Comparison of ENCODE assay signal across 23 cellular contexts in genomic region chr20:42461965-42462593, GRCh38.
DNase-seq lines count a peak whose midpoint lies in the region; ATAC-seq and TF ChIP-seq lines count a peak whose summit lies in the region.
"Had no signal": no experiment of that assay in that cellular context is flagged by ENCODE, and none has a peak within 500 bp of the region (broad histone marks: within the 10 kb centered on the region; RNA-seq: fewer than 3 reads in every experiment).

No MANE protein-coding gene starts in this region.

- TF ChIP-seq POLR2A in adrenal gland (IDR thresholded peaks at IDR 0.05): no peak

- H3K4me3 ChIP-seq in adrenal gland: no peak overlapping the region
- H3K4me3 ChIP-seq: cardiac muscle cell, heart left ventricle, SK-N-MC, smooth muscle cell, stomach, transverse colon had no signal

- H3K4me1 ChIP-seq in adrenal gland (replicated peaks in 1 of 2): no peaks in the 10 kb centered on the region
- H3K4me1 ChIP-seq: stomach, transverse colon had no signal

- intact Hi-C loops in adrenal gland (cut with DNase I): no loop called here

- no peak overlapping the region for H3K4me3 Mint-ChIP-seq in stimulated activated naive B cell treated with anti-CD40 and anti-IgM and Interleukin-4, amounts not matched to agents 10 μg/mL and 1 μg/mL and 100 μg/mL, for 72 hours
- H3K4me3 Mint-ChIP-seq in mesothelial cell of epicardium: no peak overlapping the region
- H3K4me3 Mint-ChIP-seq: activated CD4-positive, alpha-beta memory T cell treated with anti-CD3 and anti-CD28 coated beads for 36 hours; H9; WTC11 had no signal

- no peaks in the 10 kb centered on the region for H3K9me3 ChIP-seq in adrenal gland (replicated peaks in 1 of 3)
- H3K9me3 ChIP-seq: heart left ventricle, stomach, transverse colon had no signal

- peaks cover 0 to 2% of the 10 kb centered on the region in 2 donors for H3K4me1 Mint-ChIP-seq in stimulated activated naive B cell treated with anti-CD40 and anti-IgM and Interleukin-4, amounts not matched to agents 10 μg/mL and 1 μg/mL and 100 μg/mL, for 72 hours
- H3K4me1 Mint-ChIP-seq in mesothelial cell of epicardium: no peaks in the 10 kb centered on the region

- peaks cover 0 to 2% of the 10 kb centered on the region in 2 donors for H3K9me3 Mint-ChIP-seq in stimulated activated naive B cell treated with anti-CD40 and anti-IgM and Interleukin-4, amounts not matched to agents 10 μg/mL and 1 μg/mL and 100 μg/mL, for 72 hours
- no peaks in the 10 kb centered on the region for H3K9me3 Mint-ChIP-seq in mesothelial cell of epicardium
- H3K9me3 Mint-ChIP-seq: H9 had no signal

- H3K27ac Mint-ChIP-seq in stimulated activated naive B cell treated with anti-CD40 and anti-IgM and Interleukin-4, amounts not matched to agents 10 μg/mL and 1 μg/mL and 100 μg/mL, for 72 hours: no peak overlapping the region
- no peak overlapping the region for H3K27ac Mint-ChIP-seq in mesothelial cell of epicardium
- H3K27ac Mint-ChIP-seq: activated CD4-positive, alpha-beta memory T cell treated with anti-CD3 and anti-CD28 coated beads for 36 hours; H9; WTC11 had no signal

- WGBS in adrenal gland, 4 donors: 67 to 76% (median 72%) methylated on average over 2 of the region's 2 CpGs

- H3K27me3 ChIP-seq in adrenal gland: no peaks in the 10 kb centered on the region
- H3K27me3 ChIP-seq: cardiac muscle cell, heart left ventricle, stomach, transverse colon had no signal

- H3K27ac ChIP-seq in adrenal gland: no peak overlapping the region
- H3K27ac ChIP-seq: cardiac muscle cell, SK-N-MC, stomach, transverse colon had no signal

- H3K36me3 Mint-ChIP-seq in stimulated activated naive B cell treated with anti-CD40 and anti-IgM and Interleukin-4, amounts not matched to agents 10 μg/mL and 1 μg/mL and 100 μg/mL, for 72 hours: no peaks in the 10 kb centered on the region
- no peaks in the 10 kb centered on the region for H3K36me3 Mint-ChIP-seq in mesothelial cell of epicardium
- H3K36me3 Mint-ChIP-seq: activated CD4-positive, alpha-beta memory T cell treated with anti-CD3 and anti-CD28 coated beads for 36 hours; WTC11 had no signal

- DNase-seq in stimulated activated naive B cell treated with anti-CD40 and anti-IgM and Interleukin-4, amounts not matched to agents 10 μg/mL and 1 μg/mL and 100 μg/mL, for 72 hours: no peak
- no peak for DNase-seq in adrenal gland
- DNase-seq in mesothelial cell of epicardium (ENCODE audit: low spot score in 2 of 2, unreplicated experiment in 2 of 2): no peak
- DNase-seq in activated CD4-positive, CD25-positive, alpha-beta regulatory T cell treated with anti-CD3 and anti-CD28 coated beads, Interleukin-2, amount 50 U/mL, for 72 hours: no peak
- DNase-seq: activated CD4-positive, alpha-beta memory T cell treated with anti-CD3 and anti-CD28 coated beads for 36 hours; activated naive CD4-positive, alpha-beta T cell; amygdala; DMS79; H9; heart left ventricle; left ventricle myocardium superior; NCI-H1092 treated with DMSO at 0.1 percent for 48 hours; NCI-H2081; stimulated activated CD4-positive, alpha-beta T cell treated with anti-CD3 and anti-CD28 coated beads, Interleukin-4, amount 100 ng/mL, for 24 hours; stomach; transverse colon had no signal

- ATAC-seq in GM18907 (IDR thresholded peaks at IDR 0.05; ENCODE audit: unreplicated experiment) (peak; percentile 87), HG02642 (IDR thresholded peaks at IDR 0.05; ENCODE audit: poor library complexity, unreplicated experiment) (peak; percentile 45), HG03565 (IDR thresholded peaks at IDR 0.05; ENCODE audit: unreplicated experiment) (peak; percentile 57)
- ATAC-seq in stimulated activated naive B cell treated with anti-CD40 and anti-IgM and Interleukin-4, amounts not matched to agents 10 μg/mL and 1 μg/mL and 100 μg/mL, for 72 hours (replicated peaks): peak; percentile 67 to 79
- ATAC-seq: left ventricle myocardium superior, WTC11 had no signal

- TF ChIP-seq CTCF in adrenal gland (IDR thresholded peaks at IDR 0.05) (no peak), mesothelial cell of epicardium (IDR thresholded peaks at IDR 0.05; ENCODE audit: unreplicated experiment) (no peak)

- no peaks in the 10 kb centered on the region for H3K36me3 ChIP-seq in adrenal gland (replicated peaks in 1 of 2)
- H3K36me3 ChIP-seq: cardiac muscle cell, heart left ventricle, stomach, transverse colon had no signal

- H3K27me3 Mint-ChIP-seq in stimulated activated naive B cell treated with anti-CD40 and anti-IgM and Interleukin-4, amounts not matched to agents 10 μg/mL and 1 μg/mL and 100 μg/mL, for 72 hours: no peaks in the 10 kb centered on the region
- peaks cover 12% of the 10 kb centered on the region for H3K27me3 Mint-ChIP-seq in mesothelial cell of epicardium (ENCODE audit: low read depth)
- H3K27me3 Mint-ChIP-seq: activated CD4-positive, alpha-beta memory T cell treated with anti-CD3 and anti-CD28 coated beads for 36 hours had no signal
